1 cellular context compared by ENCODE assay signal in the genomic region with DNA sequence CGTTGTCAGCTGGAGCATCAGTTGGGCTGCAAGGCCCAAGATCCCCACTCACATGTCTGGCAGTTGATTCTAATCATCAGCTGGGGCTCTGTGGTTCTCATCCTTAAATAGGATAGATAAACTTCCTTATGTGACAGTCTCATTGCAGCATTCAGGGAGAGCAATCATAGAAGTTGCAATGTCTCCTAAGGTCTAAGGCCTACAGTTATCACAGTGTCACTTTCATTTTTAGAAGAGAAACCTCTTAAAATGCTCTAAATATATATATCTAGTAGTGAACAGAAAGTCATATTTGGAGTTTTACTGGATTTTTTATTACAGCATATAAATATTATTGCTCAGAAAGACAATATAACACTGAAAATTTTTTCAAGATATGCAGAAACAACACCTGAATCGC.
TF ChIP-seq lines count a peak whose summit lies in the region.

No MANE protein-coding gene starts in this region.

TF ChIP-seq in GM12878, 131 proteins besides CTCF, POLR2A, EP300 and RAD21 (continued from another document):
- TF ChIP-seq, protein P1, sequence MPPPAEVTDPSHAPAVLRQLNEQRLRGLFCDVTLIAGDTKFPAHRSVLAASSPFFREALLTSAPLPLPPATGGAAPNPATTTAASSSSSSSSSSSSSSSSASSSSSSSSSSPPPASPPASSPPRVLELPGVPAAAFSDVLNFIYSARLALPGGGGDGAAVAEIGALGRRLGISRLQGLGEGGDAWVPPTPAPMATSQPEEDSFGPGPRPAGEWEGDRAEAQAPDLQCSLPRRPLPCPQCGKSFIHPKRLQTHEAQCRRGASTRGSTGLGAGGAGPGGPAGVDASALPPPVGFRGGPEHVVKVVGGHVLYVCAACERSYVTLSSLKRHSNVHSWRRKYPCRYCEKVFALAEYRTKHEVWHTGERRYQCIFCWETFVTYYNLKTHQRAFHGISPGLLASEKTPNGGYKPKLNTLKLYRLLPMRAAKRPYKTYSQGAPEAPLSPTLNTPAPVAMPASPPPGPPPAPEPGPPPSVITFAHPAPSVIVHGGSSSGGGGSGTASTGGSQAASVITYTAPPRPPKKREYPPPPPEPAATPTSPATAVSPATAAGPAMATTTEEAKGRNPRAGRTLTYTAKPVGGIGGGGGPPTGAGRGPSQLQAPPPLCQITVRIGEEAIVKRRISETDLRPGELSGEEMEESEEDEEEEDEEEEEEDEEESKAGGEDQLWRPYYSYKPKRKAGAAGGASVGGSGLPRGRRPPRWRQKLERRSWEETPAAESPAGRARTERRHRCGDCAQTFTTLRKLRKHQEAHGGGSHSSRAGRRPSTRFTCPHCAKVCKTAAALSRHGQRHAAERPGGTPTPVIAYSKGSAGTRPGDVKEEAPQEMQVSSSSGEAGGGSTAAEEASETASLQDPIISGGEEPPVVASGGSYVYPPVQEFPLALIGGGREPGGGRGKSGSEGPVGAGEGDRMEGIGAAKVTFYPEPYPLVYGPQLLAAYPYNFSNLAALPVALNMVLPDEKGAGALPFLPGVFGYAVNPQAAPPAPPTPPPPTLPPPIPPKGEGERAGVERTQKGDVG (CRISPR knock-in tag; IDR thresholded peaks at IDR 0.05): no peak
- no peak for TF ChIP-seq ZBTB40 (IDR thresholded peaks at IDR 0.05; ENCODE audit: borderline replicate concordance)
